ENCODE assay signal across 21 cellular contexts in genomic region chr6:165854863-165855593, GRCh38.
A peak's percentile ranks its signal among the peaks of the same experiment; 100 is the strongest.
DNase-seq lines count a peak whose midpoint lies in the region; ATAC-seq and TF ChIP-seq lines count a peak whose summit lies in the region.
"Had no signal": no experiment of that assay in that cellular context is flagged by ENCODE, and none has a peak within 500 bp of the region (broad histone marks: within the 10 kb centered on the region; RNA-seq: fewer than 3 reads in every experiment).

No MANE protein-coding gene starts in this region.

- WGBS in HUES64 = 92% methylated on average over 31 of the region's 31 CpGs
- WGBS in esophagus muscularis mucosa = 73% methylated on average over 23 of the region's 31 CpGs

- intact Hi-C loops in esophagus muscularis mucosa (cut with DNase I) = loop anchor here (5.0 kb wide), 1 partner anchor 413 kb away; no protein-coding TSS in a partner anchor

- DNase-seq in H7 (peak; percentile 46), esophagus muscularis mucosa (ENCODE audit: extremely low spot score) (peak; percentile 34), neural progenitor cell (ENCODE audit: low spot score) (no peak), putamen (ENCODE audit: low spot score) (no peak)
- no peak for DNase-seq in stimulated activated naive CD8-positive, alpha-beta T cell treated with anti-CD3 and anti-CD28 coated beads, Interleukin-15, Interleukin-2, amounts not matched to agents 100 U/mL and 50 U/mL, for 24 hours
- DNase-seq: BE2C; DMS79; IMR-90; NCI-H1105; NCI-H146; NCI-H2029; NCI-H2227 treated with DMSO at 0.1 percent for 48 hours; NCI-H510A; NCI-H748 treated with DMSO at 0.1 percent for 48 hours; NK-92 treated with Interleukin-12 subunit alpha and Interleukin-12 subunit beta, amount 100 ng/mL, for 24 hours; SIG-M5; SK-N-SH had no signal

- TF ChIP-seq POLR2A in esophagus muscularis mucosa (IDR thresholded peaks at IDR 0.05; ENCODE audit: low read depth) = no peak

- H3K27ac ChIP-seq in HUES64 (ENCODE audit: low read depth, low read length) (no peak overlapping the region), esophagus muscularis mucosa (replicated peaks in 1 of 4) (no peak overlapping the region), neural progenitor cell (no peak overlapping the region)
- H3K27ac ChIP-seq: HL-60 had no signal

- no peaks in the 10 kb centered on the region for H3K9me3 ChIP-seq in HUES64 (ENCODE audit: insufficient read depth, low read depth, low read length)
- no peaks in the 10 kb centered on the region for H3K9me3 ChIP-seq in esophagus muscularis mucosa
- H3K9me3 ChIP-seq in neural progenitor cell (ENCODE audit: low read depth) = no peaks in the 10 kb centered on the region
- H3K9me3 ChIP-seq: BE2C, SK-N-SH had no signal

- H3K27me3 Mint-ChIP-seq in neural progenitor cell (ENCODE audit: insufficient read depth, low read depth) = peaks cover 8% of the 10 kb centered on the region

- H4K20me1 ChIP-seq in neural progenitor cell (ENCODE audit: low read depth) = no peaks in the 10 kb centered on the region

- no peak overlapping the region for H3K9ac ChIP-seq in HUES64 (ENCODE audit: low read depth, low read length)
- H3K9ac ChIP-seq in neural progenitor cell = no peak overlapping the region
- H3K9ac ChIP-seq: SK-N-SH had no signal

- no peak for TF ChIP-seq EP300 in esophagus muscularis mucosa (IDR thresholded peaks at IDR 0.05)

- H3F3A ChIP-seq in neural progenitor cell (ENCODE audit: low read depth) = no peaks in the 10 kb centered on the region

- no peak overlapping the region for H3K4me3 Mint-ChIP-seq in neural progenitor cell

- no peaks in the 10 kb centered on the region for H3K36me3 Mint-ChIP-seq in neural progenitor cell

- no peak overlapping the region for H3K27ac Mint-ChIP-seq in neural progenitor cell

- peak overlapping the region; percentile 68 for H3K4me2 ChIP-seq in neural progenitor cell
- H3K4me2 ChIP-seq: SK-N-SH had no signal

- peaks cover 4% of the 10 kb centered on the region; the same call in 1 of the 2 replicates for H3K4me1 ChIP-seq in HUES64 (ENCODE audit: insufficient read depth, low read length)
- H3K4me1 ChIP-seq in esophagus muscularis mucosa = peaks cover 8 to 28% (median 17%) of the 10 kb centered on the region in 4 donors
- H3K4me1 ChIP-seq in neural progenitor cell = peaks cover 2% of the 10 kb centered on the region
- H3K4me1 ChIP-seq: BE2C had no signal

- no peaks in the 10 kb centered on the region for H3K9me3 Mint-ChIP-seq in neural progenitor cell

- peaks cover 4% of the 10 kb centered on the region for H3K4me1 Mint-ChIP-seq in neural progenitor cell

- TF ChIP-seq CTCF in esophagus muscularis mucosa (IDR thresholded peaks at IDR 0.05) (no peak), neural progenitor cell (IDR thresholded peaks at IDR 0.05) (no peak)

- peak overlapping the region; percentile 32; the same call in 1 of the 2 replicates for H3K4me3 ChIP-seq in H7 (ENCODE audit: insufficient read depth, low read depth, low read length)
- H3K4me3 ChIP-seq in HUES64 (ENCODE audit: low read length) = peak overlapping the region; percentile 54
- H3K4me3 ChIP-seq in esophagus muscularis mucosa = peak overlapping the region in 1 of 4 donors; percentile 24
- H3K4me3 ChIP-seq in neural progenitor cell = no peak overlapping the region

- peaks cover 29% of the 10 kb centered on the region; the same call in 1 of the 2 replicates for H3K27me3 ChIP-seq in H7 (ENCODE audit: control insufficient read depth, insufficient read depth, low read length)
- H3K27me3 ChIP-seq in HUES64 (ENCODE audit: insufficient read depth, low read length) = peaks cover 62% of the 10 kb centered on the region
- peaks cover 0 to 32% (median 16%) of the 10 kb centered on the region in 4 donors for H3K27me3 ChIP-seq in esophagus muscularis mucosa
- peaks cover 66% of the 10 kb centered on the region for H3K27me3 ChIP-seq in neural progenitor cell
- H3K27me3 ChIP-seq: BE2C had no signal

- H3K79me2 ChIP-seq in neural progenitor cell (ENCODE audit: low read depth) = no peaks in the 10 kb centered on the region

- no peaks in the 10 kb centered on the region for H3K36me3 ChIP-seq in H7 (replicated peaks; ENCODE audit: control insufficient read depth, insufficient read depth, low read length)
- H3K36me3 ChIP-seq in HUES64 (ENCODE audit: insufficient read depth, low read length) = no peaks in the 10 kb centered on the region
- H3K36me3 ChIP-seq in esophagus muscularis mucosa = no peaks in the 10 kb centered on the region
- no peaks in the 10 kb centered on the region for H3K36me3 ChIP-seq in neural progenitor cell
- H3K36me3 ChIP-seq: BE2C had no signal

- ATAC-seq in HG03342 (IDR thresholded peaks at IDR 0.05; ENCODE audit: unreplicated experiment) = no peak
- ATAC-seq in stimulated activated naive CD8-positive, alpha-beta T cell treated with anti-CD3 and anti-CD28 coated beads, Interleukin-15, Interleukin-2, amounts not matched to agents 100 U/mL and 50 U/mL, for 24 hours = no peak
- ATAC-seq: Panc1 had no signal

- H2AFZ ChIP-seq in neural progenitor cell (replicated peaks) = no peak overlapping the region

Comparison
In these comparisons a context has a peak if more than half of its experiments do, and no peak if none do; other contexts are left out.
1. DNase-seq: peak in H7 (single experiment) and esophagus muscularis mucosa (single experiment); none in neural progenitor cell (single experiment), putamen (single experiment) and stimulated activated naive CD8-positive, alpha-beta T cell treated with anti-CD3 and anti-CD28 coated beads, Interleukin-15, Interleukin-2, amounts not matched to agents 100 U/mL and 50 U/mL, for 24 hours (single experiment).